In genomic region chr2:28994074-28994473, GRCh38 we compare ENCODE assay signal across 18 cellular contexts. TPM values are rescaled to one million over a fixed set of nuclear protein-coding genes. Genes with fewer than 3 reads are reported as not detected.
A peak's percentile ranks its signal among the peaks of the same experiment; 100 is the strongest.
DNase-seq lines count a peak whose midpoint lies in the region; ATAC-seq and TF ChIP-seq lines count a peak whose summit lies in the region.
"Had no signal": no experiment of that assay in that cellular context is flagged by ENCODE, and none has a peak within 500 bp of the region (broad histone marks: within the 10 kb centered on the region; RNA-seq: fewer than 3 reads in every experiment).

No MANE protein-coding gene starts in this region.

- H2AFZ ChIP-seq in mammary epithelial cell (ENCODE audit: low read depth, low read length) = peak overlapping the region; percentile 13

- no peaks in the 10 kb centered on the region for H3K9me3 ChIP-seq in right atrium auricular region
- no peaks in the 10 kb centered on the region for H3K9me3 ChIP-seq in mammary epithelial cell (replicated peaks; ENCODE audit: insufficient read depth, low read length)
- H3K9me3 ChIP-seq in sigmoid colon = no peaks in the 10 kb centered on the region
- no peaks in the 10 kb centered on the region for H3K9me3 ChIP-seq in transverse colon

- H3K9me3 Mint-ChIP-seq in activated CD4-positive, alpha-beta T cell treated with anti-CD3 and anti-CD28 coated beads, Interleukin-2, amount 10 ng/mL, durations not matched to agents 24 days and 14 days = no peaks in the 10 kb centered on the region
- H3K9me3 Mint-ChIP-seq: IgD-negative memory B cell had no signal

- H3K4me3 Mint-ChIP-seq in activated CD4-positive, alpha-beta T cell treated with anti-CD3 and anti-CD28 coated beads, Interleukin-2, amount 10 ng/mL, durations not matched to agents 24 days and 14 days = no peak overlapping the region
- H3K4me3 Mint-ChIP-seq: IgD-negative memory B cell had no signal

- intact Hi-C loops in left ventricle myocardium superior (cut with micrococcal nuclease) = no loop called here
- intact Hi-C loops in mammary epithelial cell (cut with micrococcal nuclease) = no loop called here
- intact Hi-C loops in sigmoid colon (cut with DNase I) = no loop called here
- intact Hi-C loops in transverse colon (cut with DNase I; ENCODE audit: low total_unique reads) = no loop called here
- intact Hi-C loops in activated CD4-positive, alpha-beta T cell treated with anti-CD3 and anti-CD28 coated beads, Interleukin-2, amount 10 ng/mL, durations not matched to agents 24 days and 14 days (cut with micrococcal nuclease) = no loop called here

- ATAC-seq in left ventricle myocardium superior (no peak), GM18519 (IDR thresholded peaks at IDR 0.05; ENCODE audit: low FRiP score, unreplicated experiment) (no peak)
- ATAC-seq: SK-N-SH treated with all-trans-retinoic acid at 6 μM for 48 hours had no signal

- no peaks in the 10 kb centered on the region for H3K4me1 Mint-ChIP-seq in activated CD4-positive, alpha-beta T cell treated with anti-CD3 and anti-CD28 coated beads, Interleukin-2, amount 10 ng/mL, durations not matched to agents 24 days and 14 days

- no peaks in the 10 kb centered on the region for H3K36me3 ChIP-seq in right atrium auricular region
- H3K36me3 ChIP-seq in mammary epithelial cell (ENCODE audit: insufficient read depth, low read length) = no peaks in the 10 kb centered on the region
- H3K36me3 ChIP-seq in sigmoid colon = no peaks in the 10 kb centered on the region
- no peaks in the 10 kb centered on the region for H3K36me3 ChIP-seq in transverse colon

- H3K4me1 ChIP-seq in right atrium auricular region = peaks cover 0 to 20% of the 10 kb centered on the region in 2 donors
- peaks cover 15% of the 10 kb centered on the region for H3K4me1 ChIP-seq in mammary epithelial cell (ENCODE audit: insufficient read depth, low read length)
- H3K4me1 ChIP-seq in sigmoid colon = peaks cover 0 to 67% (median 52%) of the 10 kb centered on the region in 4 donors
- H3K4me1 ChIP-seq in transverse colon = peaks cover 0 to 23% (median 16%) of the 10 kb centered on the region in 4 donors

- H3K36me3 Mint-ChIP-seq in activated CD4-positive, alpha-beta T cell treated with anti-CD3 and anti-CD28 coated beads, Interleukin-2, amount 10 ng/mL, durations not matched to agents 24 days and 14 days (ENCODE audit: low read depth) = no peaks in the 10 kb centered on the region
- H3K36me3 Mint-ChIP-seq: IgD-negative memory B cell had no signal

- in situ Hi-C loops in mammary epithelial cell (cut with MboI; ENCODE audit: low sequenced_read_pairs in 2 of 2) (no loop called here), transverse colon (cut with MboI; ENCODE audit: low pct_ligation_motif_present in 1 of 4, low pct_unique_long_range_greater_than_20kb in 1 of 4, low sequenced_read_pairs in 3 of 4) (no loop called here)

- no TSS peak for BruUV-seq in mammary epithelial cell (replicated peaks; lab: Mats Ljungman, UMichigan)

- DNase-seq in left ventricle myocardium superior (peak; percentile 18), right atrium auricular region (ENCODE audit: low spot score) (no peak), mammary epithelial cell (no peak), sigmoid colon (no peak), transverse colon (no peak)
- no peak for DNase-seq in activated CD4-positive, alpha-beta T cell treated with anti-CD3 and anti-CD28 coated beads, Interleukin-2, amount 10 ng/mL, durations not matched to agents 24 days and 14 days
- DNase-seq: AML-193, DMS79, Karpas-422, NCI-H1694 treated with DMSO at 0.1 percent for 48 hours, NCI-H2081 treated with DMSO at 0.1 percent for 48 hours, NCI-H2171 treated with DMSO at 0.1 percent for 48 hours, NCI-H524 treated with DMSO at 0.1 percent for 48 hours had no signal

- dilution Hi-C loops in mammary epithelial cell (cut with HindIII; ENCODE audit: low sequenced_read_pairs) = no loop called here

- no peaks in the 10 kb centered on the region for H4K20me1 ChIP-seq in mammary epithelial cell (ENCODE audit: insufficient read depth, low read length)

- TF ChIP-seq EP300 in sigmoid colon (IDR thresholded peaks at IDR 0.05) = no peak
- TF ChIP-seq EP300 in transverse colon (IDR thresholded peaks at IDR 0.05; ENCODE audit: low read depth) = no peak

- H3K27ac Mint-ChIP-seq in activated CD4-positive, alpha-beta T cell treated with anti-CD3 and anti-CD28 coated beads, Interleukin-2, amount 10 ng/mL, durations not matched to agents 24 days and 14 days = no peak overlapping the region

- CTCF ChIA-PET in mammary epithelial cell (lab: Charles Lee; ENCODE audit: low non-redundant PET) = no interaction called here

- peaks cover 13% of the 10 kb centered on the region for H3K27me3 Mint-ChIP-seq in activated CD4-positive, alpha-beta T cell treated with anti-CD3 and anti-CD28 coated beads, Interleukin-2, amount 10 ng/mL, durations not matched to agents 24 days and 14 days

- H3K4me3 ChIP-seq in right atrium auricular region = no peak overlapping the region
- no peak overlapping the region for H3K4me3 ChIP-seq in mammary epithelial cell (replicated peaks in 1 of 3; ENCODE audit: insufficient read depth in 1 of 3, low read depth in 2 of 3, low read length in 3 of 3)
- H3K4me3 ChIP-seq in sigmoid colon = no peak overlapping the region
- no peak overlapping the region for H3K4me3 ChIP-seq in transverse colon

- no peak for TF ChIP-seq POLR2A in sigmoid colon (IDR thresholded peaks at IDR 0.05)
- no peak for TF ChIP-seq POLR2A in transverse colon (IDR thresholded peaks at IDR 0.05)

- TF ChIP-seq CTCF in right atrium auricular region (IDR thresholded peaks at IDR 0.05) (no peak), mammary epithelial cell (conservative IDR thresholded peaks at IDR 0.05 in 1 of 2, IDR thresholded peaks at IDR 0.05 in 1 of 2; ENCODE audit: extremely low read depth in 1 of 2, insufficient read depth in 1 of 2, low read depth in 1 of 2, low read length in 2 of 2) (no peak), sigmoid colon (IDR thresholded peaks at IDR 0.05) (no peak), transverse colon (IDR thresholded peaks at IDR 0.05) (no peak)

- H3K9ac ChIP-seq in mammary epithelial cell (ENCODE audit: insufficient read depth, low read length) = no peak overlapping the region

- WGBS in mammary epithelial cell (ENCODE audit: low coverage, missing lambda C conversion rate) = 90% methylated on average over 10 of the region's 10 CpGs
- WGBS in sigmoid colon, 2 donors = 89 to 94% methylated on average over 10 of the region's 10 CpGs
- 91% methylated on average over 10 of the region's 10 CpGs; no CpG with 5 or more reads in 1 of the 2 donors for WGBS in transverse colon (ENCODE audit: low coverage in 1 of 2), 2 donors

- H3K4me2 ChIP-seq in mammary epithelial cell (ENCODE audit: insufficient read depth, low read depth, low read length) = no peak overlapping the region

- no peaks in the 10 kb centered on the region for H3K27me3 ChIP-seq in right atrium auricular region
- H3K27me3 ChIP-seq in mammary epithelial cell (ENCODE audit: insufficient read depth, low read length) = no peaks in the 10 kb centered on the region
- no peaks in the 10 kb centered on the region for H3K27me3 ChIP-seq in sigmoid colon
- no peaks in the 10 kb centered on the region for H3K27me3 ChIP-seq in transverse colon

- H3K27ac ChIP-seq in right atrium auricular region = no peak overlapping the region
- H3K27ac ChIP-seq in mammary epithelial cell (ENCODE audit: insufficient read depth, low read depth, low read length) = no peak overlapping the region
- H3K27ac ChIP-seq in sigmoid colon = peak overlapping the region in 3 of 4 donors; percentile 56 to 84 (median 81)
- H3K27ac ChIP-seq in transverse colon = no peak overlapping the region

- no peaks in the 10 kb centered on the region for H3K79me2 ChIP-seq in mammary epithelial cell (ENCODE audit: insufficient read depth, low read length)

RNA-seq across cellular contexts. Expression of gene TOGARAM2, which starts 13.0 kb away (rescaled TPM):
- total RNA-seq in left ventricle myocardium superior (43.9 TPM), right atrium auricular region (1 to 10 TPM; 2.0 to 6.6 TPM), mammary epithelial cell (not detected), sigmoid colon (1 to 10 TPM in 2 of 4 donors, under 1 TPM in 2; 0.28 to 3.2 (median 1.8) TPM), transverse colon (1 to 10 TPM in 2 of 4 donors, under 1 TPM in 1, not detected in 1; 0.79 to 7.1 (median 3.1) TPM)
- polyA plus RNA-seq in mammary epithelial cell (0.09 TPM), sigmoid colon (under 1 TPM in 1 of 3 donors, not detected in 2; 0.23 TPM)
- not detected for polyA minus RNA-seq in mammary epithelial cell
- total RNA-seq in activated CD4-positive, alpha-beta T cell treated with anti-CD3 and anti-CD28 coated beads, Interleukin-2, amount 10 ng/mL, durations not matched to agents 24 days and 14 days = 4.8 and 6.7 TPM in 2 replicates
- total RNA-seq: M059J, RPMI7951 had no signal

Comparison
In these comparisons a context has a peak if more than half of its experiments do, and no peak if none do; other contexts are left out.
1. H3K27ac ChIP-seq: peak in sigmoid colon (3 of 4); none in right atrium auricular region (0 of 2), mammary epithelial cell (single experiment) and transverse colon (0 of 4).